Comparison of ENCODE assay signal across 8 cellular contexts in genomic region chr13:40777166-40777956, GRCh38. TPM values are rescaled to one million over a fixed set of nuclear protein-coding genes. Genes with fewer than 3 reads are reported as not detected.
DNase-seq lines count a peak whose midpoint lies in the region; ATAC-seq, FAIRE-seq and TF ChIP-seq lines count a peak whose summit lies in the region.

No MANE protein-coding gene starts in this region.

- H3K4me1 ChIP-seq in GM23338 (ENCODE audit: insufficient read depth) (no peaks in the 10 kb centered on the region), K562 (replicated peaks in 1 of 2; ENCODE audit: control insufficient read depth in 2 of 2, insufficient read depth in 2 of 2, low read length in 2 of 2) (peaks cover 4 to 8% of the 10 kb centered on the region in 2 experiments; a peak in 3 of 5 replicates), spleen (peaks cover 4 to 31% (median 19%) of the 10 kb centered on the region in 6 donors)

- peaks cover 13% of the 10 kb centered on the region for H3K4me1 Mint-ChIP-seq in GM23338

- H3K27ac Mint-ChIP-seq in GM23338, result no peak overlapping the region

- no peak for TF ChIP-seq POLR2A in K562 (conservative IDR thresholded peaks at IDR 0.05)
- no peak for TF ChIP-seq POLR2A in spleen (IDR thresholded peaks at IDR 0.05)

- H3K9me3 ChIP-seq in K562 (replicated peaks; ENCODE audit: control insufficient read depth, insufficient read depth, low read depth, low read length), result no peaks in the 10 kb centered on the region
- no peaks in the 10 kb centered on the region for H3K9me3 ChIP-seq in spleen

- peak; percentile 91 for ATAC-seq in GM23338
- ATAC-seq in K562, result peak; percentile 91

- H3K9ac ChIP-seq in K562 (ENCODE audit: insufficient read depth in 1 of 2, low read depth in 2 of 2, low read length in 2 of 2), result peak overlapping the region in 1 of 2 experiments; percentile 17; a peak in 1 of 4 replicates

- POLR2A ChIA-PET in K562 (lab: Yijun Ruan, JAX), result interaction anchor here (0.6 to 1.2 kb wide), 2 partner anchors 63 to 500 kb away, joined by 3 to 4 read pairs; no protein-coding TSS in a partner anchor

- BruUV-seq in K562 (replicated peaks; lab: Mats Ljungman, UMichigan), result no TSS peak

- H3K36me3 ChIP-seq in GM23338 (ENCODE audit: insufficient read depth), result no peaks in the 10 kb centered on the region
- no peaks in the 10 kb centered on the region for H3K36me3 ChIP-seq in K562 (ENCODE audit: control insufficient read depth, insufficient read depth, low read length)
- no peaks in the 10 kb centered on the region for H3K36me3 ChIP-seq in spleen

- TF ChIP-seq CTCF in GM23338 (conservative IDR thresholded peaks at IDR 0.05; ENCODE audit: low read depth in 2 of 2) (peak; percentile 63 to 99), K562 (IDR thresholded peaks at IDR 0.05 in 2 of 3, conservative IDR thresholded peaks at IDR 0.05 in 1 of 3; ENCODE audit: insufficient read depth in 2 of 3, low read depth in 1 of 3, low read length in 3 of 3) (peak; percentile 56 to 84 (median 57); a peak in 5 of 6 replicates), spleen (IDR thresholded peaks at IDR 0.05 in 8 of 11, conservative IDR thresholded peaks at IDR 0.05 in 3 of 11) (peak; percentile 48 to 82 (median 76))

- intact Hi-C loops in K562 (cut with micrococcal nuclease) (loop anchor here (2.0 to 5.0 kb wide), 3 partner anchors 80 to 709 kb away; partner anchors contain the start of gene FOXO1), spleen (cut with DNase I; ENCODE audit: low total_unique reads) (loop anchor here (5.0 kb wide), 1 partner anchor 1095 kb away; no protein-coding TSS in a partner anchor)

- DNase-seq in NCI-H2029 treated with DMSO at 0.1 percent for 48 hours (lab: John Stamatoyannopoulos, UW) (peak; percentile 20), NCI-H2029 (lab: John Stamatoyannopoulos, UW) (no peak), GM23338 (ENCODE audit: low spot score) (peak; percentile 88), KG1 (lab: John Stamatoyannopoulos, UW) (peak; percentile 75), RPMI7951 (ENCODE audit: low read depth) (peak; percentile 56), K562 (ENCODE audit: extremely low read depth in 1 of 4, low spot score in 3 of 4) (peak; percentile 26 to 70 (median 47)), iPS-NIHi11 (ENCODE audit: low spot score) (peak; percentile 46), spleen (no peak)

- CTCF ChIA-PET in K562 (lab: Yijun Ruan, JAX; ENCODE audit: low intra/inter-chr PET ratio), result interaction anchor here (1.1 to 1.4 kb wide), 2 partner anchors 95 to 216 kb away, joined by 3 to 4 read pairs; no protein-coding TSS in a partner anchor

- H3K4me2 ChIP-seq in GM23338, result peak overlapping the region; percentile 67
- peak overlapping the region; percentile 56 for H3K4me2 ChIP-seq in K562 (ENCODE audit: insufficient read depth, low read length)

- H3K9me1 ChIP-seq in K562 (ENCODE audit: control insufficient read depth, insufficient read depth, low read length), result no peaks in the 10 kb centered on the region

- no peaks in the 10 kb centered on the region for H3K9me2 ChIP-seq in GM23338 (ENCODE audit: insufficient read depth)

- no peaks in the 10 kb centered on the region for H3K79me2 ChIP-seq in GM23338 (replicated peaks; ENCODE audit: insufficient read depth)
- H3K79me2 ChIP-seq in K562 (ENCODE audit: control insufficient read depth, insufficient read depth, low read length), result no peaks in the 10 kb centered on the region

- H4K20me1 ChIP-seq in GM23338 (replicated peaks; ENCODE audit: insufficient read depth), result no peaks in the 10 kb centered on the region
- no peaks in the 10 kb centered on the region for H4K20me1 ChIP-seq in K562 (replicated peaks; ENCODE audit: control insufficient read depth, insufficient read depth, low read length)

- no peak for TF ChIP-seq EP300 in K562 (IDR thresholded peaks at IDR 0.05; ENCODE audit: low read length)

- H3K4me3 ChIP-seq in GM23338 (peak overlapping the region; percentile 43), K562 (peak overlapping the region; percentile 28), spleen (peak overlapping the region in 5 of 8 donors; percentile 19 to 61 (median 28))

- 2% methylated on average over 8 of the region's 8 CpGs for WGBS in K562 (ENCODE audit: insufficient coverage, low coverage, missing lambda C conversion rate)
- 13 to 23% (median 16%) methylated on average over 8 of the region's 8 CpGs for WGBS in spleen, 5 donors

- H3K27me3 ChIP-seq in GM23338 (ENCODE audit: insufficient read depth) (no peaks in the 10 kb centered on the region), K562 (ENCODE audit: control insufficient read depth in 2 of 2, insufficient read depth in 2 of 2, low read length in 2 of 2) (no peaks in the 10 kb centered on the region), spleen (replicated peaks in 1 of 7) (no peaks in the 10 kb centered on the region)

- no peaks in the 10 kb centered on the region for H3K27me3 Mint-ChIP-seq in GM23338 (ENCODE audit: insufficient read depth, low read depth, poor library complexity)

- H3K4me3 Mint-ChIP-seq in GM23338, result peak overlapping the region; percentile 45; the same call in 2 of the 3 replicates

- H2AFZ ChIP-seq in GM23338 (peak overlapping the region; percentile 72; the same call in 1 of the 2 replicates), K562 (ENCODE audit: low read depth, low read length) (peak overlapping the region; percentile 90)

- H3F3A ChIP-seq in GM23338 (replicated peaks; ENCODE audit: low read depth), result no peaks in the 10 kb centered on the region

- H3K27ac ChIP-seq in GM23338 (ENCODE audit: low read depth) (no peak overlapping the region), K562 (ENCODE audit: extremely low read depth, low read depth, low read length) (peak overlapping the region; percentile 39; the same call in 2 of the 3 replicates), spleen (peak overlapping the region; percentile 48 to 88 (median 80))

- peak; percentile 89 for FAIRE-seq in K562 (lab: Jason Lieb, UNC)

- in situ Hi-C loops in K562 (cut with MboI), result loop anchor here (25.0 kb wide), 1 partner anchor 285 kb away; the partner anchor contains the start of gene WBP4

- no peaks in the 10 kb centered on the region for H3K9me3 Mint-ChIP-seq in GM23338

- no peaks in the 10 kb centered on the region; the same call in 2 of the 3 replicates for H3K36me3 Mint-ChIP-seq in GM23338 (ENCODE audit: low read depth)

- peak in 1 of 2 experiments; percentile 31; a peak in 2 of 4 replicates for TF ChIP-seq RAD21 in K562 (CRISPR knock-in tag; conservative IDR thresholded peaks at IDR 0.05 in 1 of 2, IDR thresholded peaks at IDR 0.05 in 1 of 2)

TF ChIP-seq in K562, 482 proteins besides CTCF, POLR2A, EP300 and RAD21 (continues in another document):
- TF ChIP-seq ZNF212 (CRISPR knock-in tag; IDR thresholded peaks at IDR 0.05) (no peak), HDAC8 (tag; IDR thresholded peaks at IDR 0.05) (no peak), EHMT2 (IDR thresholded peaks at IDR 0.05) (no peak), DACH1 (IDR thresholded peaks at IDR 0.05; ENCODE audit: partially characterized antibody) (no peak), ZNF232 (CRISPR knock-in tag; IDR thresholded peaks at IDR 0.05) (no peak)

RNA-seq across cellular contexts. Expression of gene MRPS31, which starts 6.4 kb away (rescaled TPM):
- total RNA-seq in GM23338 (2014; rRNA removed; shearing (Covaris generic)), result 26.1 and 26.8 TPM in 2 replicates
- polyA plus RNA-seq in GM23338 (2016; fragmentation: Nextera tagmentation; extraction: Ambion mirVana) (62.2 and 62.7 TPM in 2 replicates), K562 (2011; rRNA removed) (22.7 and 32.1 TPM in 2 replicates), K562 (2014; fragmentation: Illumina TruSeq; extraction: Trizol) (29.3 and 39.3 TPM in 2 replicates), K562 (2014; fragmentation: Nextera tagmentation; extraction: Ambion mirVana) (10 to 100 TPM; 50.8 to 57.8 TPM), K562 (2014; rRNA removed) (32.9 and 37.1 TPM in 2 replicates), spleen (10 to 100 TPM; 31.0 to 33.2 (median 32.5) TPM)
- 17.3 and 17.8 TPM in 2 replicates for total RNA-seq in RPMI7951 (2014; rRNA removed; shearing (Covaris generic))
- 9.8 and 32.6 TPM in 2 replicates for total RNA-seq in K562 (2011; cell fraction: chromatin; rRNA removed; ENCODE audit: low replicate concordance)
- total RNA-seq in K562 (2011; cell fraction: nucleolus; rRNA removed), result 6.0 and 6.3 TPM in 2 replicates
- total RNA-seq in K562 (2011; cell fraction: nucleoplasm; rRNA removed), result 10.9 and 12.4 TPM in 2 replicates
- total RNA-seq in K562 (2014; rRNA removed) (20.2 and 20.3 TPM in 2 replicates), K562 (2014; rRNA removed; fragmentation: Illumina TruSeq; extraction: Trizol) (37.7 and 39.8 TPM in 2 replicates), K562 (2015; rRNA removed; fragmentation: Illumina TruSeq; extraction: Trizol) (26.7 and 30.9 TPM in 2 replicates), K562 (2021) (23.7 and 24.9 TPM in 2 replicates), spleen (10 to 100 TPM; 16.8 to 32.2 (median 25.1) TPM)
- polyA plus RNA-seq in K562 (2011; cell fraction: cytosol; rRNA removed), result 7.2 and 10.4 TPM in 2 replicates
- polyA plus RNA-seq in K562 (2011; cell fraction: nucleus; rRNA removed), result 8.4 and 10.9 TPM in 2 replicates
- 18.5 and 20.7 TPM in 2 replicates for polyA plus RNA-seq in K562 (2012)
- polyA minus RNA-seq in K562 (2011; rRNA and poly(A)+ RNA removed), result 21.1 and 23.8 TPM in 2 replicates
- 7.0 and 8.1 TPM in 2 replicates for polyA minus RNA-seq in K562 (2011; cell fraction: cytosol; rRNA and poly(A)+ RNA removed)
- 7.4 and 17.3 TPM in 2 replicates for polyA minus RNA-seq in K562 (2011; cell fraction: nucleus; rRNA and poly(A)+ RNA removed)

RNA-seq across cellular contexts. Expression of gene SLC25A15, which starts 12.1 kb away (rescaled TPM):
- total RNA-seq in GM23338 (2014; rRNA removed; shearing (Covaris generic)), result 32.6 and 32.8 TPM in 2 replicates
- polyA plus RNA-seq in GM23338 (2016; fragmentation: Nextera tagmentation; extraction: Ambion mirVana) (6.5 and 7.3 TPM in 2 replicates), K562 (2011; rRNA removed) (15.5 and 24.2 TPM in 2 replicates), K562 (2014; fragmentation: Illumina TruSeq; extraction: Trizol) (16.2 and 19.0 TPM in 2 replicates), K562 (2014; fragmentation: Nextera tagmentation; extraction: Ambion mirVana) (1 to 10 TPM; 3.5 to 6.6 TPM), K562 (2014; rRNA removed) (14.9 and 18.9 TPM in 2 replicates), spleen (1 to 10 TPM in 2 of 3 donors, under 1 TPM in 1; 0.96 to 1.6 (median 1.2) TPM)
- 17.8 and 23.7 TPM in 2 replicates for total RNA-seq in RPMI7951 (2014; rRNA removed; shearing (Covaris generic))
- 8.2 and 9.6 TPM in 2 replicates for total RNA-seq in K562 (2011; cell fraction: chromatin; rRNA removed; ENCODE audit: low replicate concordance)
- total RNA-seq in K562 (2011; cell fraction: nucleolus; rRNA removed), result 7.4 and 8.2 TPM in 2 replicates
- total RNA-seq in K562 (2011; cell fraction: nucleoplasm; rRNA removed), result 8.7 and 9.5 TPM in 2 replicates
- total RNA-seq in K562 (2014; rRNA removed) (30.5 TPM in 2 replicates), K562 (2014; rRNA removed; fragmentation: Illumina TruSeq; extraction: Trizol) (23.1 and 23.8 TPM in 2 replicates), K562 (2015; rRNA removed; fragmentation: Illumina TruSeq; extraction: Trizol) (20.3 and 20.7 TPM in 2 replicates), K562 (2021) (23.5 and 23.9 TPM in 2 replicates), spleen (1 to 10 TPM; 2.9 to 6.2 (median 4.4) TPM)
- 16.3 and 17.3 TPM in 2 replicates for polyA plus RNA-seq in K562 (2011; cell fraction: cytosol; rRNA removed)
- polyA plus RNA-seq in K562 (2011; cell fraction: nucleus; rRNA removed), result 7.8 and 9.3 TPM in 2 replicates
- polyA plus RNA-seq in K562 (2012), result 8.7 and 14.1 TPM in 2 replicates
- polyA minus RNA-seq in K562 (2011; rRNA and poly(A)+ RNA removed), result 34.0 and 38.3 TPM in 2 replicates
- 20.4 and 25.9 TPM in 2 replicates for polyA minus RNA-seq in K562 (2011; cell fraction: cytosol; rRNA and poly(A)+ RNA removed)
- 5.7 and 8.2 TPM in 2 replicates for polyA minus RNA-seq in K562 (2011; cell fraction: nucleus; rRNA and poly(A)+ RNA removed)

Comparison
In these comparisons a context has a peak if more than half of its experiments do, and no peak if none do; other contexts are left out.
1. DNase-seq: peak in NCI-H2029 treated with DMSO at 0.1 percent for 48 hours (single experiment), GM23338 (single experiment), KG1 (single experiment), RPMI7951 (single experiment), K562 (4 of 4) and iPS-NIHi11 (single experiment); none in NCI-H2029 (single experiment) and spleen (single experiment).
2. Peak in every context shown above with its lines, with median percentiles within 50 percentile points of each other: H3K4me3 ChIP-seq and CTCF ChIP-seq.